20 cellular contexts compared by ENCODE assay signal in genomic region chr1:155596864-155597263, GRCh38. TPM values are rescaled to one million over a fixed set of nuclear protein-coding genes. Genes with fewer than 3 reads are reported as not detected.
A peak's percentile ranks its signal among the peaks of the same experiment; 100 is the strongest.
DNase-seq lines count a peak whose midpoint lies in the region; ATAC-seq and TF ChIP-seq lines count a peak whose summit lies in the region.
"Had no signal": no experiment of that assay in that cellular context is flagged by ENCODE, and none has a peak within 500 bp of the region (broad histone marks: within the 10 kb centered on the region; RNA-seq: fewer than 3 reads in every experiment).

No MANE protein-coding gene starts in this region.

- no peak for ATAC-seq in CD4-positive, alpha-beta T cell (ENCODE audit: poor library complexity)
- no peak for ATAC-seq in GM23338
- ATAC-seq: CD8-positive, alpha-beta T cell; HCT116; HepG2 had no signal

- no peak for DNase-seq in CD4-positive, alpha-beta T cell
- no peak for DNase-seq in neural progenitor cell (ENCODE audit: low spot score)
- no peak for DNase-seq in SHP77 treated with DMSO at 0.1 percent for 48 hours (lab: John Stamatoyannopoulos, UW)
- no peak for DNase-seq in GM23338 (ENCODE audit: low spot score)
- no peak for DNase-seq in NCI-H2196 treated with DMSO at 0.1 percent for 48 hours (lab: John Stamatoyannopoulos, UW; ENCODE audit: unreplicated experiment)
- DNase-seq in EL: no peak
- DNase-seq: 8988T; Calu3; CD8-positive, alpha-beta T cell; DMS53; DND-41; GOT3; H7 had no signal

- H3K4me1 ChIP-seq in neural progenitor cell (peaks cover 6% of the 10 kb centered on the region), GM23338 (ENCODE audit: insufficient read depth) (peaks cover 10% of the 10 kb centered on the region)

- H3K4me3 Mint-ChIP-seq in CD4-positive, alpha-beta T cell: no peak overlapping the region
- no peak overlapping the region for H3K4me3 Mint-ChIP-seq in neural progenitor cell
- no peak overlapping the region for H3K4me3 Mint-ChIP-seq in GM23338
- H3K4me3 Mint-ChIP-seq: CD14-positive monocyte; CD8-positive, alpha-beta T cell; IgD-negative memory B cell had no signal

- CTCF ChIA-PET in CD4-positive, alpha-beta T cell (lab: Charles Lee): no interaction called here

- H3F3A ChIP-seq in neural progenitor cell (ENCODE audit: low read depth) (peaks cover 15% of the 10 kb centered on the region), GM23338 (replicated peaks; ENCODE audit: low read depth) (no peaks in the 10 kb centered on the region)

- H3K27me3 ChIP-seq in CD4-positive, alpha-beta T cell (ENCODE audit: control insufficient read depth, insufficient read depth, low read length): no peaks in the 10 kb centered on the region
- no peaks in the 10 kb centered on the region for H3K27me3 ChIP-seq in neural progenitor cell
- H3K27me3 ChIP-seq in GM23338 (ENCODE audit: insufficient read depth): no peaks in the 10 kb centered on the region
- H3K27me3 ChIP-seq: BLaER1 had no signal

- POLR2A ChIA-PET in CD4-positive, alpha-beta T cell (lab: Charles Lee): no interaction called here

- TF ChIP-seq CTCF in CD4-positive, alpha-beta T cell (IDR thresholded peaks at IDR 0.05): no peak
- no peak for TF ChIP-seq CTCF in neural progenitor cell (IDR thresholded peaks at IDR 0.05)
- TF ChIP-seq CTCF in GM23338 (conservative IDR thresholded peaks at IDR 0.05; ENCODE audit: low read depth in 2 of 2): no peak

- H3K36me3 Mint-ChIP-seq in CD4-positive, alpha-beta T cell (ENCODE audit: low read depth): no peaks in the 10 kb centered on the region
- H3K36me3 Mint-ChIP-seq in neural progenitor cell (no peaks in the 10 kb centered on the region), GM23338 (ENCODE audit: low read depth) (no peaks in the 10 kb centered on the region)
- H3K36me3 Mint-ChIP-seq: CD14-positive monocyte; CD8-positive, alpha-beta T cell; IgD-negative memory B cell had no signal

- no peaks in the 10 kb centered on the region for H3K36me3 ChIP-seq in neural progenitor cell
- H3K36me3 ChIP-seq in GM23338 (ENCODE audit: insufficient read depth): no peaks in the 10 kb centered on the region
- H3K36me3 ChIP-seq: BLaER1 had no signal

- H3K4me1 Mint-ChIP-seq in CD4-positive, alpha-beta T cell (ENCODE audit: low read depth): peaks cover 14% of the 10 kb centered on the region
- H3K4me1 Mint-ChIP-seq in neural progenitor cell (peaks cover 40% of the 10 kb centered on the region), GM23338 (peaks cover 19% of the 10 kb centered on the region)

- H3K27me3 Mint-ChIP-seq in CD4-positive, alpha-beta T cell: no peaks in the 10 kb centered on the region
- peaks cover 2% of the 10 kb centered on the region for H3K27me3 Mint-ChIP-seq in neural progenitor cell (ENCODE audit: insufficient read depth, low read depth)
- peaks cover 2% of the 10 kb centered on the region for H3K27me3 Mint-ChIP-seq in GM23338 (ENCODE audit: insufficient read depth, low read depth, poor library complexity)
- H3K27me3 Mint-ChIP-seq: IgD-negative memory B cell had no signal

- H3K27ac Mint-ChIP-seq in CD4-positive, alpha-beta T cell: peak overlapping the region; percentile 27
- H3K27ac Mint-ChIP-seq in neural progenitor cell (peak overlapping the region; percentile 37), GM23338 (no peak overlapping the region)
- H3K27ac Mint-ChIP-seq: CD14-positive monocyte; CD8-positive, alpha-beta T cell; IgD-negative memory B cell had no signal

- H4K20me1 ChIP-seq in neural progenitor cell (ENCODE audit: low read depth) (no peaks in the 10 kb centered on the region), GM23338 (replicated peaks; ENCODE audit: insufficient read depth) (no peaks in the 10 kb centered on the region)
- H4K20me1 ChIP-seq: BLaER1 had no signal

- H3K9ac ChIP-seq in neural progenitor cell: no peak overlapping the region
- H3K9ac ChIP-seq: BLaER1 had no signal

- H3K9me3 ChIP-seq in CD4-positive, alpha-beta T cell (ENCODE audit: control insufficient read depth, low read length): no peaks in the 10 kb centered on the region
- H3K9me3 ChIP-seq in neural progenitor cell (ENCODE audit: low read depth): no peaks in the 10 kb centered on the region
- H3K9me3 ChIP-seq: BLaER1 had no signal

- H3K27ac ChIP-seq in CD4-positive, alpha-beta T cell (ENCODE audit: low read depth, low read length): no peak overlapping the region
- peak overlapping the region; percentile 94 for H3K27ac ChIP-seq in angular gyrus (ENCODE audit: low read depth, low read length)
- peak overlapping the region; percentile 95 for H3K27ac ChIP-seq in cingulate gyrus (ENCODE audit: low read depth, low read length)
- no peak overlapping the region for H3K27ac ChIP-seq in neural progenitor cell
- no peak overlapping the region for H3K27ac ChIP-seq in GM23338 (ENCODE audit: low read depth)
- H3K27ac ChIP-seq: BLaER1 had no signal

- H3K79me2 ChIP-seq in neural progenitor cell (ENCODE audit: low read depth) (no peaks in the 10 kb centered on the region), GM23338 (replicated peaks; ENCODE audit: insufficient read depth) (no peaks in the 10 kb centered on the region)

- H2AFZ ChIP-seq in neural progenitor cell (replicated peaks): no peak overlapping the region
- no peak overlapping the region for H2AFZ ChIP-seq in GM23338

- H3K9me2 ChIP-seq in GM23338 (ENCODE audit: insufficient read depth): no peaks in the 10 kb centered on the region

- H3K4me3 ChIP-seq in neural progenitor cell: no peak overlapping the region
- H3K4me3 ChIP-seq in GM23338: no peak overlapping the region
- H3K4me3 ChIP-seq: BLaER1 had no signal

- H3K4me2 ChIP-seq in neural progenitor cell: no peak overlapping the region
- H3K4me2 ChIP-seq in GM23338: no peak overlapping the region
- H3K4me2 ChIP-seq: BLaER1 had no signal

- intact Hi-C loops in CD4-positive, alpha-beta T cell (cut with DNase I, micrococcal nuclease): loop anchor here in 1 of 2 experiments (10.0 kb wide), 2 partner anchors 242 to 502 kb away; no protein-coding TSS in a partner anchor

- H3K9me3 Mint-ChIP-seq in CD4-positive, alpha-beta T cell: no peaks in the 10 kb centered on the region
- no peaks in the 10 kb centered on the region for H3K9me3 Mint-ChIP-seq in neural progenitor cell
- no peaks in the 10 kb centered on the region for H3K9me3 Mint-ChIP-seq in GM23338
- H3K9me3 Mint-ChIP-seq: CD14-positive monocyte; CD8-positive, alpha-beta T cell; IgD-negative memory B cell had no signal

TF ChIP-seq in GM23338, 12 proteins besides CTCF, POLR2A, EP300 and RAD21 (continues in another document):
- TF ChIP-seq JUNB (IDR thresholded peaks at IDR 0.05; ENCODE audit: unreplicated experiment): no peak
- no peak for TF ChIP-seq REST (IDR thresholded peaks at IDR 0.05; ENCODE audit: unreplicated experiment)
- no peak for TF ChIP-seq ZNF114 (CRISPR knock-in tag; IDR thresholded peaks at IDR 0.05)

RNA-seq across cellular contexts. Expression of gene MSTO1, which starts 13.2 kb away (rescaled TPM):
- total RNA-seq in CD4-positive, alpha-beta T cell: 10 to 100 TPM; 65.9 to 69.6 TPM
- 36.6 and 45.9 TPM in 2 replicates for total RNA-seq in neural progenitor cell (ENCODE audit: low replicate concordance)
- total RNA-seq in GM23338 (2014; rRNA removed; shearing (Covaris generic)): 25.9 and 35.4 TPM in 2 replicates
- 42.2 and 43.5 TPM in 2 replicates for polyA plus RNA-seq in GM23338 (2016; fragmentation: Nextera tagmentation; extraction: Ambion mirVana)

RNA-seq across cellular contexts. Expression of gene ASH1L, which starts 34.3 kb away (rescaled TPM):
- total RNA-seq in CD4-positive, alpha-beta T cell: 10 to 100 TPM; 71.0 to 72.8 TPM
- total RNA-seq in neural progenitor cell (ENCODE audit: low replicate concordance): 27.4 and 42.1 TPM in 2 replicates
- total RNA-seq in GM23338 (2014; rRNA removed; shearing (Covaris generic)): 17.4 and 23.6 TPM in 2 replicates
- polyA plus RNA-seq in GM23338 (2016; fragmentation: Nextera tagmentation; extraction: Ambion mirVana): 17.7 and 24.7 TPM in 2 replicates

Comparison
In these comparisons a context has a peak if more than half of its experiments do, and no peak if none do; other contexts are left out.
1. H3K27ac ChIP-seq: peak in angular gyrus (single experiment) and cingulate gyrus (single experiment); none in CD4-positive, alpha-beta T cell (single experiment), neural progenitor cell (single experiment) and GM23338 (single experiment).